ENCODE assay signal across 22 cellular contexts in genomic region chr16:59573528-59574271, GRCh38.
A peak's percentile ranks its signal among the peaks of the same experiment; 100 is the strongest.
DNase-seq lines count a peak whose midpoint lies in the region; ATAC-seq and TF ChIP-seq lines count a peak whose summit lies in the region.
"Had no signal": no experiment of that assay in that cellular context is flagged by ENCODE, and none has a peak within 500 bp of the region (broad histone marks: within the 10 kb centered on the region; RNA-seq: fewer than 3 reads in every experiment).

No MANE protein-coding gene starts in this region.

- CTCF ChIA-PET in mammary epithelial cell (lab: Charles Lee; ENCODE audit: low non-redundant PET) = no interaction called here
- CTCF ChIA-PET in activated CD4-positive, alpha-beta memory T cell treated with anti-CD3 and anti-CD28 coated beads, Interleukin-2, amount 10 ng/mL, durations not matched to agents 7 days and 5 days (lab: Charles Lee) = no interaction called here

- no peak overlapping the region for H2AK5ac ChIP-seq in mesenchymal stem cell (ENCODE audit: low read length, severe bottlenecking)

- H4K20me1 ChIP-seq in mammary epithelial cell (ENCODE audit: insufficient read depth, low read length) = no peaks in the 10 kb centered on the region

- no peaks in the 10 kb centered on the region for H3K79me2 ChIP-seq in mammary epithelial cell (ENCODE audit: insufficient read depth, low read length)

- H3K36me3 Mint-ChIP-seq in activated CD4-positive, alpha-beta memory T cell treated with anti-CD3 and anti-CD28 coated beads, Interleukin-2, amount 10 ng/mL, durations not matched to agents 7 days and 5 days (ENCODE audit: low read depth) = no peaks in the 10 kb centered on the region
- H3K36me3 Mint-ChIP-seq: mesothelial cell of epicardium had no signal

- BruUV-seq in mammary epithelial cell (replicated peaks; lab: Mats Ljungman, UMichigan) = no TSS peak

- no peak overlapping the region for H3K23ac ChIP-seq in mesenchymal stem cell (ENCODE audit: low read length in 2 of 2)

- no peak overlapping the region for H2BK15ac ChIP-seq in mesenchymal stem cell (ENCODE audit: low read depth, poor library complexity, severe bottlenecking)

- no peak overlapping the region for H3K9ac ChIP-seq in mammary epithelial cell (ENCODE audit: insufficient read depth, low read length)
- no peak overlapping the region for H3K9ac ChIP-seq in mesenchymal stem cell (ENCODE audit: low read length)
- H3K9ac ChIP-seq: KMS-11 had no signal

- no peaks in the 10 kb centered on the region for H3K4me1 Mint-ChIP-seq in activated CD4-positive, alpha-beta memory T cell treated with anti-CD3 and anti-CD28 coated beads, Interleukin-2, amount 10 ng/mL, durations not matched to agents 7 days and 5 days
- H3K4me1 Mint-ChIP-seq: B cell, mesothelial cell of epicardium had no signal

- no peak overlapping the region for H3K14ac ChIP-seq in mesenchymal stem cell (ENCODE audit: low read length in 2 of 2)

- H3K4me3 ChIP-seq in MG63 (no peak overlapping the region), mammary epithelial cell (replicated peaks in 1 of 3; ENCODE audit: insufficient read depth in 1 of 3, low read depth in 2 of 3, low read length in 3 of 3) (no peak overlapping the region), mesenchymal stem cell (ENCODE audit: insufficient read depth in 1 of 2, low read depth in 1 of 2, low read length in 2 of 2) (no peak overlapping the region)
- H3K4me3 ChIP-seq: body of pancreas, skin epidermis, upper lobe of right lung had no signal

- H3K27me3 Mint-ChIP-seq in activated CD4-positive, alpha-beta memory T cell treated with anti-CD3 and anti-CD28 coated beads, Interleukin-2, amount 10 ng/mL, durations not matched to agents 7 days and 5 days = no peaks in the 10 kb centered on the region
- H3K27me3 Mint-ChIP-seq: B cell had no signal

- TF ChIP-seq CTCF in mammary epithelial cell (conservative IDR thresholded peaks at IDR 0.05 in 1 of 2, IDR thresholded peaks at IDR 0.05 in 1 of 2; ENCODE audit: extremely low read depth in 1 of 2, insufficient read depth in 1 of 2, low read depth in 1 of 2, low read length in 2 of 2) = no peak

- H3K9me3 ChIP-seq in MG63 (no peaks in the 10 kb centered on the region), mammary epithelial cell (replicated peaks; ENCODE audit: insufficient read depth, low read length) (no peaks in the 10 kb centered on the region), mesenchymal stem cell (ENCODE audit: control insufficient read depth, low read length) (no peaks in the 10 kb centered on the region)
- H3K9me3 ChIP-seq: body of pancreas, neutrophil, upper lobe of right lung had no signal

- H2AFZ ChIP-seq in mammary epithelial cell (ENCODE audit: low read depth, low read length) (no peak overlapping the region), mesenchymal stem cell (ENCODE audit: low read depth, low read length) (no peak overlapping the region)

- H3K4me2 ChIP-seq in mammary epithelial cell (ENCODE audit: insufficient read depth, low read depth, low read length) = no peak overlapping the region
- H3K4me2 ChIP-seq in mesenchymal stem cell (ENCODE audit: low read length, poor library complexity, severe bottlenecking) = no peak overlapping the region
- H3K4me2 ChIP-seq: KMS-11 had no signal

- DNase-seq in AG20443 (ENCODE audit: low spot score) = peak; percentile 45
- DNase-seq in MG63 = peak; percentile 57
- peak; percentile 37 for DNase-seq in mammary epithelial cell
- peak; percentile 70 for DNase-seq in mesenchymal stem cell
- DNase-seq in activated CD4-positive, alpha-beta memory T cell treated with anti-CD3 and anti-CD28 coated beads, Interleukin-2, amount 10 ng/mL, durations not matched to agents 7 days and 5 days = no peak
- DNase-seq in effector CD4-positive, alpha-beta T cell = no peak
- DNase-seq: activated CD8-positive, alpha-beta memory T cell treated with anti-CD3 and anti-CD28 coated beads for 24 hours; body of pancreas; DMS153; effector memory CD4-positive, alpha-beta T cell; H7; head of caudate nucleus; NCI-H526 treated with DMSO at 0.1 percent for 48 hours; stimulated activated naive CD4-positive, alpha-beta T cell; upper lobe of right lung had no signal

- H3K27ac Mint-ChIP-seq in activated CD4-positive, alpha-beta memory T cell treated with anti-CD3 and anti-CD28 coated beads, Interleukin-2, amount 10 ng/mL, durations not matched to agents 7 days and 5 days = no peak overlapping the region
- H3K27ac Mint-ChIP-seq: B cell, mesothelial cell of epicardium had no signal

- H3K27ac ChIP-seq in mammary epithelial cell (ENCODE audit: insufficient read depth, low read depth, low read length) = no peak overlapping the region
- H3K27ac ChIP-seq in mesenchymal stem cell (ENCODE audit: low read length, poor library complexity, severe bottlenecking) = peak overlapping the region; percentile 57
- H3K27ac ChIP-seq: body of pancreas, KMS-11, neutrophil, skin epidermis, upper lobe of right lung had no signal

- H3K36me3 ChIP-seq in MG63 (no peaks in the 10 kb centered on the region), mammary epithelial cell (ENCODE audit: insufficient read depth, low read length) (no peaks in the 10 kb centered on the region), mesenchymal stem cell (ENCODE audit: control insufficient read depth in 1 of 2, insufficient read depth in 2 of 2, low read depth in 1 of 2, low read length in 2 of 2) (no peaks in the 10 kb centered on the region)
- H3K36me3 ChIP-seq: neutrophil, upper lobe of right lung had no signal

- no peak overlapping the region for H2BK120ac ChIP-seq in mesenchymal stem cell (ENCODE audit: low read depth, low read length)

- dilution Hi-C loops in mammary epithelial cell (cut with HindIII; ENCODE audit: low sequenced_read_pairs) = no loop called here

- WGBS in mammary epithelial cell (ENCODE audit: low coverage, missing lambda C conversion rate) = 83% methylated on average over 5 of the region's 5 CpGs
- 23% methylated on average over 2 of the region's 5 CpGs for WGBS in mesenchymal stem cell

- H2BK5ac ChIP-seq in mesenchymal stem cell (ENCODE audit: low read depth, low read length, poor library complexity, severe bottlenecking) = no peak overlapping the region

- H3K4ac ChIP-seq in mesenchymal stem cell (ENCODE audit: low read depth in 1 of 2, low read length in 2 of 2) = no peak overlapping the region

- no peak for ATAC-seq in GM19467 (IDR thresholded peaks at IDR 0.05; ENCODE audit: unreplicated experiment)
- no peak for ATAC-seq in HG03025 (IDR thresholded peaks at IDR 0.05; ENCODE audit: low FRiP score, unreplicated experiment)
- ATAC-seq: body of pancreas, upper lobe of right lung had no signal

- H3K18ac ChIP-seq in mesenchymal stem cell (ENCODE audit: low read depth in 1 of 2, low read length in 2 of 2) = no peak overlapping the region

- no peak overlapping the region for H4K8ac ChIP-seq in mesenchymal stem cell (ENCODE audit: low read length)

- H3K4me1 ChIP-seq in mammary epithelial cell (ENCODE audit: insufficient read depth, low read length) (no peaks in the 10 kb centered on the region), mesenchymal stem cell (ENCODE audit: control insufficient read depth, insufficient read depth, low read depth, low read length) (no peaks in the 10 kb centered on the region)
- H3K4me1 ChIP-seq: body of pancreas, upper lobe of right lung had no signal

- H3K4me3 Mint-ChIP-seq in activated CD4-positive, alpha-beta memory T cell treated with anti-CD3 and anti-CD28 coated beads, Interleukin-2, amount 10 ng/mL, durations not matched to agents 7 days and 5 days = no peak overlapping the region
- H3K4me3 Mint-ChIP-seq: B cell, mesothelial cell of epicardium had no signal

- in situ Hi-C loops in mammary epithelial cell (cut with MboI; ENCODE audit: low sequenced_read_pairs in 2 of 2) = no loop called here

- peaks cover 8% of the 10 kb centered on the region for H3K9me3 Mint-ChIP-seq in activated CD4-positive, alpha-beta memory T cell treated with anti-CD3 and anti-CD28 coated beads, Interleukin-2, amount 10 ng/mL, durations not matched to agents 7 days and 5 days
- H3K9me3 Mint-ChIP-seq: mesothelial cell of epicardium had no signal

- H3K27me3 ChIP-seq in MG63 (no peaks in the 10 kb centered on the region), mammary epithelial cell (ENCODE audit: insufficient read depth, low read length) (no peaks in the 10 kb centered on the region), mesenchymal stem cell (ENCODE audit: control insufficient read depth in 1 of 2, insufficient read depth in 1 of 2, low read length in 2 of 2) (no peaks in the 10 kb centered on the region)
- H3K27me3 ChIP-seq: body of pancreas, neutrophil, upper lobe of right lung had no signal

- H2BK12ac ChIP-seq in mesenchymal stem cell (ENCODE audit: low read length in 2 of 2) = no peak overlapping the region

- no peak overlapping the region for H4K91ac ChIP-seq in mesenchymal stem cell (ENCODE audit: low read length)

- intact Hi-C loops in mammary epithelial cell (cut with micrococcal nuclease) = no loop called here

- POLR2A ChIA-PET in activated CD4-positive, alpha-beta memory T cell treated with anti-CD3 and anti-CD28 coated beads, Interleukin-2, amount 10 ng/mL, durations not matched to agents 7 days and 5 days (lab: Charles Lee) = no interaction called here

- H3K79me1 ChIP-seq in mesenchymal stem cell (replicated peaks; ENCODE audit: low read length, poor library complexity, severe bottlenecking) = no peaks in the 10 kb centered on the region

Comparison
In these comparisons a context has a peak if more than half of its experiments do, and no peak if none do; other contexts are left out.
1. DNase-seq: peak in AG20443 (single experiment), MG63 (single experiment), mammary epithelial cell (single experiment) and mesenchymal stem cell (single experiment); none in activated CD4-positive, alpha-beta memory T cell treated with anti-CD3 and anti-CD28 coated beads, Interleukin-2, amount 10 ng/mL, durations not matched to agents 7 days and 5 days (single experiment) and effector CD4-positive, alpha-beta T cell (single experiment).